ENCODE assay signal across 1 cellular context in genomic region chr6:150695652-150696051, GRCh38.
TF ChIP-seq lines count a peak whose summit lies in the region.

No MANE protein-coding gene starts in this region.

TF ChIP-seq in HEK293, 187 proteins besides CTCF, POLR2A, EP300 and RAD21 (continued from another document):
- TF ChIP-seq FEZF1 (tag by site-specific recombination; IDR thresholded peaks at IDR 0.05), result 0 out of 2 replicates have a peak, but pooled peaks have one; percentile 9
- TF ChIP-seq, protein P1, sequence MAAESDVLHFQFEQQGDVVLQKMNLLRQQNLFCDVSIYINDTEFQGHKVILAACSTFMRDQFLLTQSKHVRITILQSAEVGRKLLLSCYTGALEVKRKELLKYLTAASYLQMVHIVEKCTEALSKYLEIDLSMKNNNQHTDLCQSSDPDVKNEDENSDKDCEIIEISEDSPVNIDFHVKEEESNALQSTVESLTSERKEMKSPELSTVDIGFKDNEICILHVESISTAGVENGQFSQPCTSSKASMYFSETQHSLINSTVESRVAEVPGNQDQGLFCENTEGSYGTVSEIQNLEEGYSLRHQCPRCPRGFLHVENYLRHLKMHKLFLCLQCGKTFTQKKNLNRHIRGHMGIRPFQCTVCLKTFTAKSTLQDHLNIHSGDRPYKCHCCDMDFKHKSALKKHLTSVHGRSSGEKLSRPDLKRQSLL (tag by site-specific recombination; IDR thresholded peaks at IDR 0.05), result no peak
- no peak for TF ChIP-seq ZNF146 (tag by site-specific recombination; IDR thresholded peaks at IDR 0.05)
- no peak for TF ChIP-seq KLF10 (tag by site-specific recombination; IDR thresholded peaks at IDR 0.05)
- TF ChIP-seq ZSCAN23 (tag by site-specific recombination; IDR thresholded peaks at IDR 0.05), result no peak
- TF ChIP-seq ZBTB20 (tag by site-specific recombination; IDR thresholded peaks at IDR 0.05), result no peak
- TF ChIP-seq, protein P2, sequence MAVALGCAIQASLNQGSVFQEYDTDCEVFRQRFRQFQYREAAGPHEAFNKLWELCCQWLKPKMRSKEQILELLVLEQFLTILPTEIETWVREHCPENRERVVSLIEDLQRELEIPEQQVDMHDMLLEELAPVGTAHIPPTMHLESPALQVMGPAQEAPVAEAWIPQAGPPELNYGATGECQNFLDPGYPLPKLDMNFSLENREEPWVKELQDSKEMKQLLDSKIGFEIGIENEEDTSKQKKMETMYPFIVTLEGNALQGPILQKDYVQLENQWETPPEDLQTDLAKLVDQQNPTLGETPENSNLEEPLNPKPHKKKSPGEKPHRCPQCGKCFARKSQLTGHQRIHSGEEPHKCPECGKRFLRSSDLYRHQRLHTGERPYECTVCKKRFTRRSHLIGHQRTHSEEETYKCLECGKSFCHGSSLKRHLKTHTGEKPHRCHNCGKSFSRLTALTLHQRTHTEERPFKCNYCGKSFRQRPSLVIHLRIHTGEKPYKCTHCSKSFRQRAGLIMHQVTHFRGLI (tag by site-specific recombination; IDR thresholded peaks at IDR 0.05), result no peak
- TF ChIP-seq INSM2 (tag by site-specific recombination; IDR thresholded peaks at IDR 0.05), result no peak
- no peak for TF ChIP-seq ZNF677 (tag by site-specific recombination; IDR thresholded peaks at IDR 0.05)
- TF ChIP-seq ZNF112 (tag by site-specific recombination; IDR thresholded peaks at IDR 0.05), result no peak
- no peak for TF ChIP-seq YY2 (tag by site-specific recombination; IDR thresholded peaks at IDR 0.05)
- no peak for TF ChIP-seq ZNF354C (tag by site-specific recombination; IDR thresholded peaks at IDR 0.05; ENCODE audit: borderline replicate concordance, low read depth)
- no peak for TF ChIP-seq ZNF843 (tag by site-specific recombination; IDR thresholded peaks at IDR 0.05)
- TF ChIP-seq ZNF394 (tag by site-specific recombination; IDR thresholded peaks at IDR 0.05; ENCODE audit: borderline replicate concordance), result no peak
- TF ChIP-seq, protein P3, sequence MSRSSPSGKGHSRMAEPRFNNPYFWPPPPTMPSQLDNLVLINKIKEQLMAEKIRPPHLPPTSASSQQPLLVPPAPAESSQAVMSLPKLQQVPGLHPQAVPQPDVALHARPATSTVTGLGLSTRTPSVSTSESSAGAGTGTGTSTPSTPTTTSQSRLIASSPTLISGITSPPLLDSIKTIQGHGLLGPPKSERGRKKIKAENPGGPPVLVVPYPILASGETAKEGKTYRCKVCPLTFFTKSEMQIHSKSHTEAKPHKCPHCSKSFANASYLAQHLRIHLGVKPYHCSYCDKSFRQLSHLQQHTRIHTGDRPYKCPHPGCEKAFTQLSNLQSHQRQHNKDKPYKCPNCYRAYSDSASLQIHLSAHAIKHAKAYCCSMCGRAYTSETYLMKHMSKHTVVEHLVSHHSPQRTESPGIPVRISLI (tag by site-specific recombination; IDR thresholded peaks at IDR 0.05), result no peak
- TF ChIP-seq ZNF660 (tag by site-specific recombination; IDR thresholded peaks at IDR 0.05), result no peak
- no peak for TF ChIP-seq PRDM2 (tag by site-specific recombination; IDR thresholded peaks at IDR 0.05; ENCODE audit: borderline replicate concordance)
- no peak for TF ChIP-seq ELK4 (IDR thresholded peaks at IDR 0.05; ENCODE audit: borderline replicate concordance, low read depth, low read length)
- no peak for TF ChIP-seq GFI1B (tag by site-specific recombination; IDR thresholded peaks at IDR 0.05)
- TF ChIP-seq ZNF623 (tag by site-specific recombination; IDR thresholded peaks at IDR 0.05), result no peak
- TF ChIP-seq REPIN1 (tag by site-specific recombination; IDR thresholded peaks at IDR 0.05; ENCODE audit: low read depth), result no peak
- TF ChIP-seq ZNF776 (tag by site-specific recombination; IDR thresholded peaks at IDR 0.05; ENCODE audit: borderline replicate concordance), result no peak
- no peak for TF ChIP-seq ZBTB48 (tag by site-specific recombination; IDR thresholded peaks at IDR 0.05)
- no peak for TF ChIP-seq ZBTB8A (tag by site-specific recombination; IDR thresholded peaks at IDR 0.05)
TF ChIP-seq in HEK293: peak in this region for 4.
